Comparison of ENCODE assay signal across 18 cellular contexts in genomic region chr11:9752091-9752490, GRCh38.
DNase-seq lines count a peak whose midpoint lies in the region; ATAC-seq, FAIRE-seq and TF ChIP-seq lines count a peak whose summit lies in the region.
"Had no signal": no experiment of that assay in that cellular context is flagged by ENCODE, and none has a peak within 500 bp of the region (broad histone marks: within the 10 kb centered on the region; RNA-seq: fewer than 3 reads in every experiment).

No MANE protein-coding gene starts in this region.

- no peaks in the 10 kb centered on the region for H4K20me1 ChIP-seq in smooth muscle cell (ENCODE audit: low read depth)

- H3K4me1 ChIP-seq in smooth muscle cell (ENCODE audit: low read depth): peaks cover 13% of the 10 kb centered on the region

- 86% methylated on average over 3 of the region's 3 CpGs for WGBS in smooth muscle cell (ENCODE audit: low lambda C conversion rate)

- H3K9me3 ChIP-seq in smooth muscle cell (replicated peaks; ENCODE audit: low read depth): no peaks in the 10 kb centered on the region
- H3K9me3 ChIP-seq: breast epithelium had no signal

- no peaks in the 10 kb centered on the region for H3K27me3 ChIP-seq in smooth muscle cell (ENCODE audit: low read depth)
- H3K27me3 ChIP-seq: breast epithelium had no signal

- TF ChIP-seq CTCF in fibroblast of mammary gland (conservative IDR thresholded peaks at IDR 0.05; ENCODE audit: control insufficient read depth, insufficient read depth, low read depth, low read length) (no peak), smooth muscle cell (IDR thresholded peaks at IDR 0.05; ENCODE audit: borderline replicate concordance, insufficient read depth, poor library complexity, severe bottlenecking) (no peak)

- H3K36me3 ChIP-seq in smooth muscle cell (ENCODE audit: low read depth): no peaks in the 10 kb centered on the region
- H3K36me3 ChIP-seq: breast epithelium had no signal

- no peak for ATAC-seq in activated naive CD8-positive, alpha-beta T cell treated with anti-CD3 and anti-CD28 coated beads, Interleukin-2, amount 50 U/mL, for 24 hours
- no peak for ATAC-seq in activated CD4-positive, alpha-beta T cell treated with anti-CD3 and anti-CD28 coated beads for 36 hours
- ATAC-seq in HG03039 (IDR thresholded peaks at IDR 0.05; ENCODE audit: unreplicated experiment): no peak

- intact Hi-C loops in activated CD4-positive, alpha-beta T cell treated with anti-CD3 and anti-CD28 coated beads for 36 hours (cut with DNase I, micrococcal nuclease): no loop called here

- no peak overlapping the region for H3K4me3 Mint-ChIP-seq in activated naive CD8-positive, alpha-beta T cell treated with anti-CD3 and anti-CD28 coated beads for 36 hours
- no peak overlapping the region for H3K4me3 Mint-ChIP-seq in activated naive CD8-positive, alpha-beta T cell treated with anti-CD3 and anti-CD28 coated beads, Interleukin-2, amount 50 U/mL, for 24 hours
- no peak overlapping the region for H3K4me3 Mint-ChIP-seq in activated CD4-positive, alpha-beta T cell treated with anti-CD3 and anti-CD28 coated beads for 36 hours

- H3K9ac ChIP-seq in smooth muscle cell (ENCODE audit: low read depth): no peak overlapping the region

- no peak for DNase-seq in activated naive CD8-positive, alpha-beta T cell treated with anti-CD3 and anti-CD28 coated beads for 36 hours
- DNase-seq in activated naive CD8-positive, alpha-beta T cell treated with anti-CD3 and anti-CD28 coated beads, Interleukin-2, amount 50 U/mL, for 24 hours: no peak
- peak; percentile 21 for DNase-seq in RCC 7860 (ENCODE audit: low spot score)
- peak; percentile 57 for DNase-seq in fibroblast of mammary gland (ENCODE audit: low read depth)
- DNase-seq in smooth muscle cell (lab: John Stamatoyannopoulos, UW; ENCODE audit: unreplicated experiment): no peak
- DNase-seq in activated CD4-positive, alpha-beta T cell treated with anti-CD3 and anti-CD28 coated beads for 36 hours: no peak
- DNase-seq in NCI-H2227 (lab: John Stamatoyannopoulos, UW; ENCODE audit: unreplicated experiment): no peak
- DNase-seq: activated CD4-positive, alpha-beta T cell treated with anti-CD3 and anti-CD28 coated beads, Interleukin-2, amount 50 U/mL, for 4 hours; GF-D8; NCI-H2171; PC-9; T-helper 2 cell had no signal

- H3K4me1 Mint-ChIP-seq in activated naive CD8-positive, alpha-beta T cell treated with anti-CD3 and anti-CD28 coated beads for 36 hours: peaks cover 28% of the 10 kb centered on the region
- H3K4me1 Mint-ChIP-seq in activated naive CD8-positive, alpha-beta T cell treated with anti-CD3 and anti-CD28 coated beads, Interleukin-2, amount 50 U/mL, for 24 hours: peaks cover 46% of the 10 kb centered on the region
- H3K4me1 Mint-ChIP-seq in activated CD4-positive, alpha-beta T cell treated with anti-CD3 and anti-CD28 coated beads for 36 hours: peaks cover 28% of the 10 kb centered on the region

- no peaks in the 10 kb centered on the region for H3K27me3 Mint-ChIP-seq in activated naive CD8-positive, alpha-beta T cell treated with anti-CD3 and anti-CD28 coated beads for 36 hours
- no peaks in the 10 kb centered on the region for H3K27me3 Mint-ChIP-seq in activated naive CD8-positive, alpha-beta T cell treated with anti-CD3 and anti-CD28 coated beads, Interleukin-2, amount 50 U/mL, for 24 hours
- H3K27me3 Mint-ChIP-seq in activated CD4-positive, alpha-beta T cell treated with anti-CD3 and anti-CD28 coated beads for 36 hours: no peaks in the 10 kb centered on the region

- no peaks in the 10 kb centered on the region for H3K79me2 ChIP-seq in smooth muscle cell (ENCODE audit: low read depth)

- no peak for FAIRE-seq in RCC 7860 (lab: Jason Lieb, UNC)
- FAIRE-seq: A204.1, GM18507, H1 had no signal

- H3K4me3 ChIP-seq in fibroblast of mammary gland (ENCODE audit: control insufficient read depth, low read depth, low read length) (no peak overlapping the region), smooth muscle cell (no peak overlapping the region)
- H3K4me3 ChIP-seq: breast epithelium, PC-9, skin epidermis had no signal

- peak overlapping the region; percentile 50 for H3K4me2 ChIP-seq in smooth muscle cell
- H3K4me2 ChIP-seq: PC-9 had no signal

- peaks cover 13% of the 10 kb centered on the region for H3F3A ChIP-seq in smooth muscle cell (ENCODE audit: low read depth)

- H3K27ac Mint-ChIP-seq in activated naive CD8-positive, alpha-beta T cell treated with anti-CD3 and anti-CD28 coated beads for 36 hours: peak overlapping the region; percentile 42
- H3K27ac Mint-ChIP-seq in activated naive CD8-positive, alpha-beta T cell treated with anti-CD3 and anti-CD28 coated beads, Interleukin-2, amount 50 U/mL, for 24 hours: no peak overlapping the region
- H3K27ac Mint-ChIP-seq in activated CD4-positive, alpha-beta T cell treated with anti-CD3 and anti-CD28 coated beads for 36 hours: no peak overlapping the region

- peak overlapping the region; percentile 91 for H3K27ac ChIP-seq in smooth muscle cell (ENCODE audit: low read depth)
- H3K27ac ChIP-seq: breast epithelium, PC-9 had no signal

- H3K36me3 Mint-ChIP-seq in activated naive CD8-positive, alpha-beta T cell treated with anti-CD3 and anti-CD28 coated beads for 36 hours: no peaks in the 10 kb centered on the region
- peaks cover 5% of the 10 kb centered on the region for H3K36me3 Mint-ChIP-seq in activated naive CD8-positive, alpha-beta T cell treated with anti-CD3 and anti-CD28 coated beads, Interleukin-2, amount 50 U/mL, for 24 hours (ENCODE audit: low read depth)
- H3K36me3 Mint-ChIP-seq in activated CD4-positive, alpha-beta T cell treated with anti-CD3 and anti-CD28 coated beads for 36 hours (ENCODE audit: low read depth): no peaks in the 10 kb centered on the region

- H3K9me3 Mint-ChIP-seq in activated naive CD8-positive, alpha-beta T cell treated with anti-CD3 and anti-CD28 coated beads for 36 hours: no peaks in the 10 kb centered on the region
- no peaks in the 10 kb centered on the region for H3K9me3 Mint-ChIP-seq in activated naive CD8-positive, alpha-beta T cell treated with anti-CD3 and anti-CD28 coated beads, Interleukin-2, amount 50 U/mL, for 24 hours
- no peaks in the 10 kb centered on the region for H3K9me3 Mint-ChIP-seq in activated CD4-positive, alpha-beta T cell treated with anti-CD3 and anti-CD28 coated beads for 36 hours (ENCODE audit: low read depth)

- CTCF ChIA-PET in activated CD4-positive, alpha-beta T cell treated with anti-CD3 and anti-CD28 coated beads for 36 hours (lab: Charles Lee): interaction anchor here (1.1 to 1.5 kb wide), 2 partner anchors 15 to 221 kb away, joined by 4 read pairs; no protein-coding TSS in a partner anchor

- POLR2A ChIA-PET in activated CD4-positive, alpha-beta T cell treated with anti-CD3 and anti-CD28 coated beads for 36 hours (lab: Charles Lee): interaction anchor here (0.6 kb wide), 1 partner anchor 161 kb away, joined by 3 read pairs; no protein-coding TSS in a partner anchor

- no peak overlapping the region for H2AFZ ChIP-seq in smooth muscle cell (ENCODE audit: low read depth)
- H2AFZ ChIP-seq: PC-9 had no signal

Comparison
In these comparisons a context has a peak if more than half of its experiments do, and no peak if none do; other contexts are left out.
1. DNase-seq: peak in RCC 7860 (single experiment) and fibroblast of mammary gland (single experiment); none in activated naive CD8-positive, alpha-beta T cell treated with anti-CD3 and anti-CD28 coated beads for 36 hours (single experiment), activated naive CD8-positive, alpha-beta T cell treated with anti-CD3 and anti-CD28 coated beads, Interleukin-2, amount 50 U/mL, for 24 hours (single experiment), smooth muscle cell (single experiment), activated CD4-positive, alpha-beta T cell treated with anti-CD3 and anti-CD28 coated beads for 36 hours (single experiment) and NCI-H2227 (single experiment).